19 cellular contexts compared by ENCODE assay signal in genomic region chr10:54900584-54900983, GRCh38.
DNase-seq lines count a peak whose midpoint lies in the region; ATAC-seq lines count a peak whose summit lies in the region.
"Had no signal": no experiment of that assay in that cellular context is flagged by ENCODE, and none has a peak within 500 bp of the region (broad histone marks: within the 10 kb centered on the region; RNA-seq: fewer than 3 reads in every experiment).

No MANE protein-coding gene starts in this region.

- H3K4me3 Mint-ChIP-seq in activated naive CD8-positive, alpha-beta T cell treated with anti-CD3 and anti-CD28 coated beads for 36 hours = no peak overlapping the region
- H3K4me3 Mint-ChIP-seq: activated CD8-positive, alpha-beta memory T cell treated with anti-CD3 and anti-CD28 coated beads, Interleukin-2, amount 10 ng/mL, durations not matched to agents 7 days and 5 days; effector memory CD8-positive, alpha-beta T cell; nephron; stimulated activated memory B cell treated with anti-CD40 and anti-IgM and Interleukin-4, amounts not matched to agents 10 μg/mL and 1 μg/mL and 100 μg/mL, for 72 hours had no signal

- peaks cover 2% of the 10 kb centered on the region for H3K9me3 Mint-ChIP-seq in activated naive CD8-positive, alpha-beta T cell treated with anti-CD3 and anti-CD28 coated beads for 36 hours
- H3K9me3 Mint-ChIP-seq: nephron; stimulated activated memory B cell treated with anti-CD40 and anti-IgM and Interleukin-4, amounts not matched to agents 10 μg/mL and 1 μg/mL and 100 μg/mL, for 72 hours had no signal

- H3K27ac Mint-ChIP-seq in activated naive CD8-positive, alpha-beta T cell treated with anti-CD3 and anti-CD28 coated beads for 36 hours = no peak overlapping the region
- H3K27ac Mint-ChIP-seq: activated CD8-positive, alpha-beta memory T cell treated with anti-CD3 and anti-CD28 coated beads, Interleukin-2, amount 10 ng/mL, durations not matched to agents 7 days and 5 days; effector memory CD8-positive, alpha-beta T cell; nephron; stimulated activated memory B cell treated with anti-CD40 and anti-IgM and Interleukin-4, amounts not matched to agents 10 μg/mL and 1 μg/mL and 100 μg/mL, for 72 hours had no signal

- no peaks in the 10 kb centered on the region for H3K4me1 Mint-ChIP-seq in activated naive CD8-positive, alpha-beta T cell treated with anti-CD3 and anti-CD28 coated beads for 36 hours
- H3K4me1 Mint-ChIP-seq: activated CD8-positive, alpha-beta memory T cell treated with anti-CD3 and anti-CD28 coated beads, Interleukin-2, amount 10 ng/mL, durations not matched to agents 7 days and 5 days; nephron; stimulated activated memory B cell treated with anti-CD40 and anti-IgM and Interleukin-4, amounts not matched to agents 10 μg/mL and 1 μg/mL and 100 μg/mL, for 72 hours had no signal

- DNase-seq in T-helper 1 cell (no peak), AML-193 (lab: John Stamatoyannopoulos, UW) (no peak), UCSD-AML1 (lab: John Stamatoyannopoulos, UW; ENCODE audit: unreplicated experiment) (no peak)
- DNase-seq in activated naive CD8-positive, alpha-beta T cell treated with anti-CD3 and anti-CD28 coated beads for 36 hours = no peak
- DNase-seq: activated CD8-positive, alpha-beta memory T cell treated with anti-CD3 and anti-CD28 coated beads, Interleukin-2, amount 10 ng/mL, durations not matched to agents 7 days and 5 days; activated effector memory CD4-positive, alpha-beta T cell treated with anti-CD3 and anti-CD28 coated beads, Interleukin-2, amount 50 U/mL, for 16 hours; amygdala; effector memory CD8-positive, alpha-beta T cell; mammary epithelial cell; MG63; NCI-H187 treated with DMSO at 0.1 percent for 48 hours; psoas muscle; SHP77 treated with DMSO at 0.1 percent for 48 hours; T-helper 2 cell had no signal

- no peaks in the 10 kb centered on the region for H3K27me3 Mint-ChIP-seq in activated naive CD8-positive, alpha-beta T cell treated with anti-CD3 and anti-CD28 coated beads for 36 hours
- H3K27me3 Mint-ChIP-seq: activated CD8-positive, alpha-beta memory T cell treated with anti-CD3 and anti-CD28 coated beads, Interleukin-2, amount 10 ng/mL, durations not matched to agents 7 days and 5 days; effector memory CD8-positive, alpha-beta T cell; stimulated activated memory B cell treated with anti-CD40 and anti-IgM and Interleukin-4, amounts not matched to agents 10 μg/mL and 1 μg/mL and 100 μg/mL, for 72 hours had no signal

- ATAC-seq in GM19324 (IDR thresholded peaks at IDR 0.05; ENCODE audit: low FRiP score, unreplicated experiment) (peak; percentile 71), HG02798 (IDR thresholded peaks at IDR 0.05; ENCODE audit: poor library complexity, unreplicated experiment) (peak; percentile 79), HG03175 (IDR thresholded peaks at IDR 0.05; ENCODE audit: unreplicated experiment) (peak; percentile 72)
- ATAC-seq: activated CD8-positive, alpha-beta memory T cell treated with anti-CD3 and anti-CD28 coated beads, Interleukin-2, amount 10 ng/mL, durations not matched to agents 7 days and 5 days; effector memory CD8-positive, alpha-beta T cell; psoas muscle; stimulated activated memory B cell treated with anti-CD40 and anti-IgM and Interleukin-4, amounts not matched to agents 10 μg/mL and 1 μg/mL and 100 μg/mL, for 72 hours had no signal

- H3K36me3 Mint-ChIP-seq in activated naive CD8-positive, alpha-beta T cell treated with anti-CD3 and anti-CD28 coated beads for 36 hours = no peaks in the 10 kb centered on the region
- H3K36me3 Mint-ChIP-seq: activated CD8-positive, alpha-beta memory T cell treated with anti-CD3 and anti-CD28 coated beads, Interleukin-2, amount 10 ng/mL, durations not matched to agents 7 days and 5 days; stimulated activated memory B cell treated with anti-CD40 and anti-IgM and Interleukin-4, amounts not matched to agents 10 μg/mL and 1 μg/mL and 100 μg/mL, for 72 hours had no signal
